Comparison of ENCODE assay signal across 1 cellular context in genomic region chr6:110979565-110980096, GRCh38.
TF ChIP-seq lines count a peak whose summit lies in the region.

No MANE protein-coding gene starts in this region.

TF ChIP-seq in HEK293, 187 proteins besides CTCF, POLR2A, EP300 and RAD21 (continued from another document and continues in another):
- TF ChIP-seq ZNF518A (tag by site-specific recombination; conservative IDR thresholded peaks at IDR 0.05; ENCODE audit: low read depth) (peak; percentile 75), ZNF16 (tag by site-specific recombination; IDR thresholded peaks at IDR 0.05; ENCODE audit: low read depth) (no peak), ZNF645 (tag by site-specific recombination; IDR thresholded peaks at IDR 0.05) (no peak), ZNF777 (tag by site-specific recombination; IDR thresholded peaks at IDR 0.05; ENCODE audit: borderline replicate concordance) (no peak), ZNF184 (tag by site-specific recombination; IDR thresholded peaks at IDR 0.05) (no peak), ZNF664 (tag by site-specific recombination; IDR thresholded peaks at IDR 0.05) (0 out of 2 replicates have a peak, but pooled peaks have one; percentile 54), ZNF148 (tag by site-specific recombination; IDR thresholded peaks at IDR 0.05; ENCODE audit: borderline replicate concordance) (no peak), ZNF513 (tag by site-specific recombination; IDR thresholded peaks at IDR 0.05) (no peak), FEZF1 (tag by site-specific recombination; IDR thresholded peaks at IDR 0.05) (no peak), GLI2 (tag by site-specific recombination; IDR thresholded peaks at IDR 0.05; ENCODE audit: borderline replicate concordance, low read depth) (peak; percentile 13; the same call in 1 of the 2 replicates), ZNF146 (tag by site-specific recombination; IDR thresholded peaks at IDR 0.05) (no peak), ZNF292 (tag by site-specific recombination; IDR thresholded peaks at IDR 0.05; ENCODE audit: borderline replicate concordance, low read depth) (0 out of 2 replicates have a peak, but pooled peaks have one; percentile 31), ZBTB11 (tag by site-specific recombination; conservative IDR thresholded peaks at IDR 0.05; ENCODE audit: low read depth) (0 out of 2 replicates have a peak, but pooled peaks have one; percentile 37), ZFP41 (tag by site-specific recombination; IDR thresholded peaks at IDR 0.05; ENCODE audit: borderline replicate concordance) (no peak), ZNF623 (tag by site-specific recombination; IDR thresholded peaks at IDR 0.05) (peak; percentile 50), ZNF140 (tag by site-specific recombination; IDR thresholded peaks at IDR 0.05) (peak; percentile 46; the same call in 1 of the 2 replicates), ZBTB48 (tag by site-specific recombination; IDR thresholded peaks at IDR 0.05) (no peak), ZNF341 (tag by site-specific recombination; IDR thresholded peaks at IDR 0.05; ENCODE audit: low read depth) (no peak), ZNF23 (tag by site-specific recombination; IDR thresholded peaks at IDR 0.05; ENCODE audit: borderline replicate concordance) (no peak), MYNN (tag by site-specific recombination; IDR thresholded peaks at IDR 0.05; ENCODE audit: borderline replicate concordance) (no peak), ZBTB10 (tag by site-specific recombination; IDR thresholded peaks at IDR 0.05) (no peak), ZNF26 (tag by site-specific recombination; IDR thresholded peaks at IDR 0.05) (no peak), ZNF544 (tag by site-specific recombination; IDR thresholded peaks at IDR 0.05) (no peak), ZFP37 (tag by site-specific recombination; IDR thresholded peaks at IDR 0.05) (no peak), PRDM10 (tag by site-specific recombination; IDR thresholded peaks at IDR 0.05) (peak; percentile 17; the same call in 1 of the 2 replicates)
